9 cellular contexts compared by ENCODE assay signal in the genomic region with DNA sequence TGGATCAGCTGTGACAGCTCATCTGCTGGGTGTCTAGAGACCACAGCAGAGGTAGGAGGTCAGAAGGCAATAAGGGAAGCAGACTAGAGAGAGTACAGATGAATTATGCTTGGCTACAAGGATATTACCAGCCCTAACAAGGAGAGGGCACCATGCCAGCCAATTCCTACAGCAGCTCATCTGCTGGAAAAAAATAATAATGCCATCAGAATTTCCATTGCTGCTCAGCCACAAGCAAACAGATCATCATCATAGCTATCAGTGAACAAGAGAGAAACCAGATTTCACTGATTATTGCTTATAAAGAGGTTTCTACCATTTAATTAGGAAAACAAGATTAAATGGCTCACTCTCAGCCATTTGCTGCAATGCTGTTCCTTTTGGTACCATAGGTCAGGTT.
A peak's percentile ranks its signal among the peaks of the same experiment; 100 is the strongest.
DNase-seq lines count a peak whose midpoint lies in the region; ATAC-seq and TF ChIP-seq lines count a peak whose summit lies in the region.
"Had no signal": no experiment of that assay in that cellular context is flagged by ENCODE, and none has a peak within 500 bp of the region (broad histone marks: within the 10 kb centered on the region; RNA-seq: fewer than 3 reads in every experiment).

No MANE protein-coding gene starts in this region.

- H3K27me3 ChIP-seq in PC-3 (ENCODE audit: low read length), result no peaks in the 10 kb centered on the region
- no peaks in the 10 kb centered on the region for H3K27me3 ChIP-seq in endodermal cell (ENCODE audit: control insufficient read depth, insufficient read depth, low read length, poor library complexity, severe bottlenecking)
- H3K27me3 ChIP-seq in HAP-1 (ENCODE audit: low read depth), result no peaks in the 10 kb centered on the region

- peaks cover 12% of the 10 kb centered on the region for H3K4me1 Mint-ChIP-seq in endodermal cell

- H3K9ac ChIP-seq in PC-3 (ENCODE audit: low read length), result peak overlapping the region; percentile 32
- no peak overlapping the region for H3K9ac ChIP-seq in endodermal cell (ENCODE audit: extremely low read depth, low read length, poor library complexity, severe bottlenecking)

- CTCF ChIA-PET in PC-3 (lab: Charles Lee), result no interaction called here

- DNase-seq in EH (ENCODE audit: low read depth), result peak; percentile 52
- DNase-seq in PC-3, result peak; percentile 43
- peak; percentile 6 for DNase-seq in endodermal cell
- DNase-seq in posterior vena cava (ENCODE audit: low spot score), result peak; percentile 65
- no peak for DNase-seq in central memory CD4-positive, alpha-beta T cell
- no peak for DNase-seq in HAP-1 (ENCODE audit: low spot score in 2 of 2)
- DNase-seq in putamen (ENCODE audit: low spot score), result no peak
- DNase-seq: activated CD4-positive, alpha-beta T cell treated with anti-CD3 and anti-CD28 coated beads for 1 hour had no signal

- BruUV-seq in PC-3 (replicated peaks; lab: Mats Ljungman, UMichigan), result no TSS peak

- peak overlapping the region; percentile 38 for H3K4me2 ChIP-seq in PC-3 (ENCODE audit: low read length)

- H3K4me3 Mint-ChIP-seq in endodermal cell, result no peak overlapping the region

- H3K9me3 ChIP-seq in PC-3 (ENCODE audit: low read length) (no peaks in the 10 kb centered on the region), endodermal cell (ENCODE audit: control insufficient read depth, low read length) (no peaks in the 10 kb centered on the region), HAP-1 (no peaks in the 10 kb centered on the region)

- no peaks in the 10 kb centered on the region for H3K9me3 Mint-ChIP-seq in endodermal cell

- no peaks in the 10 kb centered on the region for H3K9me2 ChIP-seq in PC-3 (replicated peaks; ENCODE audit: low read length)

- in situ Hi-C loops in HAP-1 (cut with MboI; ENCODE audit: low sequenced_read_pairs), result no loop called here

- no peak overlapping the region for H2AFZ ChIP-seq in PC-3 (ENCODE audit: low read length)

- TF ChIP-seq CTCF in PC-3 (conservative IDR thresholded peaks at IDR 0.05; ENCODE audit: low read depth, low read length) (no peak), endodermal cell (conservative IDR thresholded peaks at IDR 0.05) (no peak)

- H3F3A ChIP-seq in PC-3 (ENCODE audit: low read length, unreplicated experiment), result peaks cover 3% of the 10 kb centered on the region

- no peak overlapping the region for H3K27ac Mint-ChIP-seq in endodermal cell

- ATAC-seq in PC-3 (no peak), esophagus mucosa (no peak)

- H3K27ac ChIP-seq in PC-3 (ENCODE audit: low read length) (peak overlapping the region; percentile 85), endodermal cell (ENCODE audit: low read depth, low read length) (peak overlapping the region; percentile 38)

- no peaks in the 10 kb centered on the region for H3K36me3 ChIP-seq in PC-3 (ENCODE audit: low read depth, low read length)
- H3K36me3 ChIP-seq in endodermal cell (ENCODE audit: control insufficient read depth, insufficient read depth, low read length), result no peaks in the 10 kb centered on the region
- H3K36me3 ChIP-seq in HAP-1 (replicated peaks), result no peaks in the 10 kb centered on the region

- H3K27me3 Mint-ChIP-seq in endodermal cell (ENCODE audit: insufficient read depth), result no peaks in the 10 kb centered on the region

- H3K4me3 ChIP-seq in PC-3 (ENCODE audit: low read length) (no peak overlapping the region), endodermal cell (ENCODE audit: low read length) (no peak overlapping the region), HAP-1 (no peak overlapping the region)

- POLR2A ChIA-PET in PC-3 (lab: Charles Lee; ENCODE audit: unreplicated experiment), result no interaction called here

- H4K20me1 ChIP-seq in PC-3 (ENCODE audit: low read length), result no peaks in the 10 kb centered on the region

- intact Hi-C loops in PC-3 (cut with micrococcal nuclease), result no loop called here
- intact Hi-C loops in posterior vena cava (cut with DNase I), result loop anchor here in 1 of 2 donors (10.0 kb wide), 1 partner anchor 120 kb away; no protein-coding TSS in a partner anchor

- H3K79me2 ChIP-seq in PC-3 (ENCODE audit: low read length), result no peaks in the 10 kb centered on the region

- H3K4me1 ChIP-seq in PC-3 (ENCODE audit: insufficient read depth, low read length), result peaks cover 45% of the 10 kb centered on the region
- no peaks in the 10 kb centered on the region for H3K4me1 ChIP-seq in endodermal cell (ENCODE audit: control insufficient read depth, insufficient read depth, low read length)
- H3K4me1 ChIP-seq in HAP-1, result no peaks in the 10 kb centered on the region

- no peaks in the 10 kb centered on the region for H3K36me3 Mint-ChIP-seq in endodermal cell (ENCODE audit: low read depth)

Comparison
In these comparisons a context has a peak if more than half of its experiments do, and no peak if none do; other contexts are left out.
1. DNase-seq: peak in EH (single experiment), PC-3 (single experiment), endodermal cell (single experiment) and posterior vena cava (single experiment); none in central memory CD4-positive, alpha-beta T cell (single experiment), HAP-1 (0 of 2) and putamen (single experiment).